16 cellular contexts compared by ENCODE assay signal in genomic region chr1:105027838-105028471, GRCh38.
A peak's percentile ranks its signal among the peaks of the same experiment; 100 is the strongest.
DNase-seq lines count a peak whose midpoint lies in the region; ATAC-seq and TF ChIP-seq lines count a peak whose summit lies in the region.
"Had no signal": no experiment of that assay in that cellular context is flagged by ENCODE, and none has a peak within 500 bp of the region (broad histone marks: within the 10 kb centered on the region; RNA-seq: fewer than 3 reads in every experiment).

No MANE protein-coding gene starts in this region.

- no peaks in the 10 kb centered on the region for H3K36me3 ChIP-seq in SK-N-SH (replicated peaks in 1 of 2; ENCODE audit: control insufficient read depth in 1 of 2, insufficient read depth in 2 of 2, low read length in 1 of 2)
- H3K36me3 ChIP-seq: HAP-1 had no signal

- ATAC-seq in SK-N-SH treated with all-trans-retinoic acid at 6 μM for 48 hours (no peak), HG03025 (IDR thresholded peaks at IDR 0.05; ENCODE audit: low FRiP score, unreplicated experiment) (peak; percentile 66)
- ATAC-seq in stimulated activated memory B cell treated with anti-CD40 and anti-IgM and Interleukin-4, amounts not matched to agents 10 μg/mL and 1 μg/mL and 100 μg/mL, for 72 hours = peak; percentile 50
- no peak for ATAC-seq in activated T-helper 17 cell treated with anti-CD3 and anti-CD28 coated beads, Interleukin-2, amount 50 U/mL, for 72 hours (replicated peaks)
- ATAC-seq: Right ventricle myocardium inferior had no signal

- no peaks in the 10 kb centered on the region for H3K79me2 ChIP-seq in SK-N-SH (ENCODE audit: insufficient read depth)

- peak; percentile 37; the same call in 1 of the 2 replicates for TF ChIP-seq RAD21 in SK-N-SH (IDR thresholded peaks at IDR 0.05; ENCODE audit: low read length)

- no peaks in the 10 kb centered on the region for H3F3A ChIP-seq in SK-N-SH (replicated peaks; ENCODE audit: insufficient read depth)

- no peaks in the 10 kb centered on the region for H3K9me3 ChIP-seq in SK-N-SH
- H3K9me3 ChIP-seq: HAP-1 had no signal

- TF ChIP-seq EP300 in SK-N-SH (IDR thresholded peaks at IDR 0.05; ENCODE audit: borderline replicate concordance in 1 of 2, low read depth in 1 of 2, low read length in 1 of 2) = no peak

- peak; percentile 43 for TF ChIP-seq CTCF in SK-N-SH (IDR thresholded peaks at IDR 0.05)

- H3K27ac Mint-ChIP-seq in stimulated activated memory B cell treated with anti-CD40 and anti-IgM and Interleukin-4, amounts not matched to agents 10 μg/mL and 1 μg/mL and 100 μg/mL, for 72 hours = no peak overlapping the region
- no peak overlapping the region for H3K27ac Mint-ChIP-seq in activated T-helper 17 cell treated with anti-CD3 and anti-CD28 coated beads, Interleukin-2, amount 50 U/mL, for 72 hours

- H3K4me3 Mint-ChIP-seq in stimulated activated memory B cell treated with anti-CD40 and anti-IgM and Interleukin-4, amounts not matched to agents 10 μg/mL and 1 μg/mL and 100 μg/mL, for 72 hours = no peak overlapping the region
- no peak overlapping the region for H3K4me3 Mint-ChIP-seq in activated T-helper 17 cell treated with anti-CD3 and anti-CD28 coated beads, Interleukin-2, amount 50 U/mL, for 72 hours

- H3K4me1 Mint-ChIP-seq in stimulated activated memory B cell treated with anti-CD40 and anti-IgM and Interleukin-4, amounts not matched to agents 10 μg/mL and 1 μg/mL and 100 μg/mL, for 72 hours = no peaks in the 10 kb centered on the region
- no peaks in the 10 kb centered on the region for H3K4me1 Mint-ChIP-seq in activated T-helper 17 cell treated with anti-CD3 and anti-CD28 coated beads, Interleukin-2, amount 50 U/mL, for 72 hours

- no peaks in the 10 kb centered on the region for H4K20me1 ChIP-seq in SK-N-SH (ENCODE audit: insufficient read depth)

- no peak overlapping the region for H3K9ac ChIP-seq in SK-N-SH

- H3K9me3 Mint-ChIP-seq in stimulated activated memory B cell treated with anti-CD40 and anti-IgM and Interleukin-4, amounts not matched to agents 10 μg/mL and 1 μg/mL and 100 μg/mL, for 72 hours = no peaks in the 10 kb centered on the region
- peaks cover 26% of the 10 kb centered on the region for H3K9me3 Mint-ChIP-seq in activated T-helper 17 cell treated with anti-CD3 and anti-CD28 coated beads, Interleukin-2, amount 50 U/mL, for 72 hours

- DNase-seq in SK-N-SH (no peak), SK-MEL-5 (ENCODE audit: low read depth, low spot score) (peak; percentile 62), SW 1271 (lab: John Stamatoyannopoulos, UW) (no peak)
- DNase-seq in effector CD8-positive, alpha-beta T cell (lab: John Stamatoyannopoulos, UW) = no peak
- DNase-seq: IMR-90; NCI-H1105; NCI-H510A; stimulated activated naive CD4-positive, alpha-beta T cell had no signal

- H3K4me1 ChIP-seq in SK-N-SH (ENCODE audit: control insufficient read depth in 1 of 2, insufficient read depth in 2 of 2, low read depth in 1 of 2, low read length in 1 of 2) = no peaks in the 10 kb centered on the region
- H3K4me1 ChIP-seq: HAP-1 had no signal

- no peak overlapping the region for H3K27ac ChIP-seq in SK-N-SH (ENCODE audit: low read depth in 2 of 2, low read length in 1 of 2)
- H3K27ac ChIP-seq: VCaP had no signal

- in situ Hi-C loops in SK-MEL-5 (cut with HindIII; ENCODE audit: low pct_unique_long_range_greater_than_20kb, low sequenced_read_pairs) = no loop called here

- H3K9me2 ChIP-seq in SK-N-SH = no peaks in the 10 kb centered on the region

- no peak overlapping the region for H3K4me3 ChIP-seq in SK-N-SH (ENCODE audit: low read depth in 2 of 2, low read length in 1 of 2)
- H3K4me3 ChIP-seq: HAP-1, lung had no signal

- no peaks in the 10 kb centered on the region for H3K36me3 Mint-ChIP-seq in stimulated activated memory B cell treated with anti-CD40 and anti-IgM and Interleukin-4, amounts not matched to agents 10 μg/mL and 1 μg/mL and 100 μg/mL, for 72 hours
- H3K36me3 Mint-ChIP-seq in activated T-helper 17 cell treated with anti-CD3 and anti-CD28 coated beads, Interleukin-2, amount 50 U/mL, for 72 hours (ENCODE audit: low read depth) = no peaks in the 10 kb centered on the region

- POLR2A ChIA-PET in SK-N-SH (lab: Yijun Ruan, JAX) = no interaction called here

- H3K27me3 ChIP-seq in SK-N-SH (ENCODE audit: insufficient read depth) = no peaks in the 10 kb centered on the region

- CTCF ChIA-PET in SK-N-SH (lab: Yijun Ruan, JAX) = no interaction called here

- H3K27me3 Mint-ChIP-seq in stimulated activated memory B cell treated with anti-CD40 and anti-IgM and Interleukin-4, amounts not matched to agents 10 μg/mL and 1 μg/mL and 100 μg/mL, for 72 hours = no peaks in the 10 kb centered on the region
- no peaks in the 10 kb centered on the region for H3K27me3 Mint-ChIP-seq in activated T-helper 17 cell treated with anti-CD3 and anti-CD28 coated beads, Interleukin-2, amount 50 U/mL, for 72 hours

- 38% methylated on average over 3 of the region's 3 CpGs for WGBS in SK-N-SH (ENCODE audit: low lambda C conversion rate)

- H3K4me2 ChIP-seq in SK-N-SH = no peak overlapping the region

- no peak overlapping the region for H2AFZ ChIP-seq in SK-N-SH (ENCODE audit: low read depth)

TF ChIP-seq in SK-N-SH, 30 proteins besides CTCF, POLR2A, EP300 and RAD21 (continues in another document):
- TF ChIP-seq IRF3 (IDR thresholded peaks at IDR 0.05; ENCODE audit: low read depth, low read length) (no peak), TCF12 (IDR thresholded peaks at IDR 0.05) (no peak), ELF1 (IDR thresholded peaks at IDR 0.05) (no peak), SIN3A (IDR thresholded peaks at IDR 0.05; ENCODE audit: borderline replicate concordance, low read depth, low read length) (no peak), RXRA (IDR thresholded peaks at IDR 0.05; ENCODE audit: borderline replicate concordance, low read depth) (no peak), USF1 (IDR thresholded peaks at IDR 0.05; ENCODE audit: borderline replicate concordance, low read depth) (no peak), YY1 (IDR thresholded peaks at IDR 0.05; ENCODE audit: low read depth) (no peak), NRF1 (IDR thresholded peaks at IDR 0.05; ENCODE audit: low read depth, low read length) (no peak), FOSL2 (IDR thresholded peaks at IDR 0.05; ENCODE audit: borderline replicate concordance, low read depth) (no peak), MEF2A (IDR thresholded peaks at IDR 0.05; ENCODE audit: borderline replicate concordance, low read depth) (no peak), TEAD4 (IDR thresholded peaks at IDR 0.05; ENCODE audit: borderline replicate concordance, insufficient read depth) (no peak)

TF ChIP-seq in SK-N-SH treated with all-trans-retinoic acid at 6 μM for 48 hours, 23 proteins besides CTCF, POLR2A, EP300 and RAD21 (continues in another document):
- TF ChIP-seq CSDC2 (CRISPR knock-in tag; IDR thresholded peaks at IDR 0.05) (no peak), CREB5 (CRISPR knock-in tag; IDR thresholded peaks at IDR 0.05; ENCODE audit: low read depth) (no peak), ARNTL (CRISPR knock-in tag; IDR thresholded peaks at IDR 0.05; ENCODE audit: borderline replicate concordance, low read depth) (no peak), TOX (CRISPR knock-in tag; IDR thresholded peaks at IDR 0.05; ENCODE audit: borderline replicate concordance) (no peak), POU6F1 (CRISPR knock-in tag; IDR thresholded peaks at IDR 0.05; ENCODE audit: borderline replicate concordance, low read depth) (no peak), ZNF70 (CRISPR knock-in tag; IDR thresholded peaks at IDR 0.05) (no peak), BACH2 (CRISPR knock-in tag; IDR thresholded peaks at IDR 0.05; ENCODE audit: borderline replicate concordance) (no peak), ZFP3 (CRISPR knock-in tag; IDR thresholded peaks at IDR 0.05) (no peak), ZNF8 (CRISPR knock-in tag; IDR thresholded peaks at IDR 0.05) (no peak), ZC3H10 (CRISPR knock-in tag; IDR thresholded peaks at IDR 0.05) (no peak), ISL1 (CRISPR knock-in tag; IDR thresholded peaks at IDR 0.05) (no peak)

Comparison
In these comparisons a context has a peak if more than half of its experiments do, and no peak if none do; other contexts are left out.
1. ATAC-seq: peak in HG03025 (single experiment) and stimulated activated memory B cell treated with anti-CD40 and anti-IgM and Interleukin-4, amounts not matched to agents 10 μg/mL and 1 μg/mL and 100 μg/mL, for 72 hours (single experiment); none in SK-N-SH treated with all-trans-retinoic acid at 6 μM for 48 hours (single experiment) and activated T-helper 17 cell treated with anti-CD3 and anti-CD28 coated beads, Interleukin-2, amount 50 U/mL, for 72 hours (single experiment).